In genomic region chr20:30630761-30631160, GRCh38 we compare ENCODE assay signal across 36 cellular contexts.
"Had no signal": no experiment of that assay in that cellular context is flagged by ENCODE, and none has a peak within 500 bp of the region (broad histone marks: within the 10 kb centered on the region; RNA-seq: fewer than 3 reads in every experiment).

No MANE protein-coding gene starts in this region.

- H3K9me3 ChIP-seq: MG63 had no signal

- H3K27me3 ChIP-seq: MG63 had no signal

- H3K9ac ChIP-seq: KMS-11 had no signal

- H3K4me3 ChIP-seq: MG63 had no signal

- H3K27ac ChIP-seq: KMS-11 had no signal

- H3K36me3 ChIP-seq: MG63 had no signal

- DNase-seq: Karpas-422, Kasumi-1, KG1, MG63, MM.1S, MV-4-11, NCI-H1048, NCI-H1092, NCI-H1092 treated with DMSO at 0.1 percent for 48 hours, NCI-H1105, NCI-H1105 treated with DMSO at 0.1 percent for 48 hours, NCI-H1417, NCI-H1417 treated with DMSO at 0.1 percent for 48 hours, NCI-H1436, NCI-H1436 treated with DMSO at 0.1 percent for 48 hours, NCI-H146, NCI-H1694, NCI-H1694 treated with DMSO at 0.1 percent for 48 hours, NCI-H187, NCI-H187 treated with DMSO at 0.1 percent for 48 hours, NCI-H1930, NCI-H2029, NCI-H2029 treated with DMSO at 0.1 percent for 48 hours, NCI-H2081, NCI-H2081 treated with DMSO at 0.1 percent for 48 hours, NCI-H2107, NCI-H2171, NCI-H2171 treated with DMSO at 0.1 percent for 48 hours, NCI-H2227 treated with DMSO at 0.1 percent for 48 hours, NCI-H226, NCI-H345, NCI-H446, NCI-H446 treated with DMSO at 0.1 percent for 48 hours, NCI-H510A, NCI-H510A treated with DMSO at 0.1 percent for 48 hours had no signal
